In the genomic region with DNA sequence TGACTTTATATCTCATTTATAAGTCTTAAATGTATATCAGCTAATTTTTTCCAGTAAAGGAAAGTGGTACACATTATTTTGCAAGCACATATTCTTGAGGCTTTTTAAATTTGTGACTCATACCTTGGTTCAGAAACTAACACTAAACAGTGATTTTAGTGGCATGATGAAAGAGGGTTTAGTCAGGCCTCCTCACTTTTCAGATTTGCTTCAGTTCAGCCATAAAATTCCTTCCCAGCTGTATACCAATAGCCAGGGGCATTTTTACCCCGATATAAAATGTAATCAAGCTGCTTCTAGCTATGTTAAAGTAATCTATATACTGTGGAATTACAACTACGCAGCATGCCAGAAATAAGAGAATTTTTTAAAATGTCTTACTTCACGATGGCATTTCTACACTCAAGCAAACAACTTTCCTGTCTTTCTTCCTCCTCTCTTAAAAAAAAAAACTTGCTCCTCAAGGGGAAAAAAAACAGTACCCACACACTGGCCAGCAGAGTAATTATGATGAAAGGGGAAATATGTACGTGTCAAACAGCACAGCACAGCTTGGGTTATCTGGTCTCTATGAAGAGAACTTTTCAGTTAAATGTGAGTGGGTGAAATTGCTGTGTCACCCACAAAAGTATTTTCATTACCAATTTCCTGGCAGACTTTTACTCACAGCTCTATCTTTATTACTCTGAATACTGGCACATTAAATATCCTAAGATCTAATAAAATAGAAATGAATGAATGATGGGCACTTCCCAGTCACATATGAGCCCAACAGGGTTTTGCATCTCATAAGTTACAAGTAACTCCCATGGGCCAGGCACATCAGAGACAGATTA, we compare ENCODE assay signal across 1 cellular context.
TF ChIP-seq lines count a peak whose summit lies in the region.

No MANE protein-coding gene starts in this region.

TF ChIP-seq in GM12878, 131 proteins besides CTCF, POLR2A, EP300 and RAD21 (continued from another document):
- no peak for TF ChIP-seq ZZZ3 (IDR thresholded peaks at IDR 0.05; ENCODE audit: control insufficient read depth, insufficient read length, low read depth)
- no peak for TF ChIP-seq SREBF2 (IDR thresholded peaks at IDR 0.05; ENCODE audit: low read length)
- no peak for TF ChIP-seq HDAC6 (IDR thresholded peaks at IDR 0.05; ENCODE audit: unreplicated experiment)
- TF ChIP-seq, protein P1, sequence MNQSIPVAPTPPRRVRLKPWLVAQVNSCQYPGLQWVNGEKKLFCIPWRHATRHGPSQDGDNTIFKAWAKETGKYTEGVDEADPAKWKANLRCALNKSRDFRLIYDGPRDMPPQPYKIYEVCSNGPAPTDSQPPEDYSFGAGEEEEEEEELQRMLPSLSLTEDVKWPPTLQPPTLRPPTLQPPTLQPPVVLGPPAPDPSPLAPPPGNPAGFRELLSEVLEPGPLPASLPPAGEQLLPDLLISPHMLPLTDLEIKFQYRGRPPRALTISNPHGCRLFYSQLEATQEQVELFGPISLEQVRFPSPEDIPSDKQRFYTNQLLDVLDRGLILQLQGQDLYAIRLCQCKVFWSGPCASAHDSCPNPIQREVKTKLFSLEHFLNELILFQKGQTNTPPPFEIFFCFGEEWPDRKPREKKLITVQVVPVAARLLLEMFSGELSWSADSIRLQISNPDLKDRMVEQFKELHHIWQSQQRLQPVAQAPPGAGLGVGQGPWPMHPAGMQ (IDR thresholded peaks at IDR 0.05; ENCODE audit: borderline replicate concordance) = no peak
- peak; percentile 24 for TF ChIP-seq KLF5 (IDR thresholded peaks at IDR 0.05; ENCODE audit: partially characterized antibody)
- TF ChIP-seq CEBPB (IDR thresholded peaks at IDR 0.05; ENCODE audit: borderline replicate concordance in 1 of 2, low read depth in 2 of 2, low read length in 2 of 2) = no peak
- no peak for TF ChIP-seq SIX5 (IDR thresholded peaks at IDR 0.05; ENCODE audit: low read depth, low read length, severe bottlenecking)
- no peak for TF ChIP-seq SIN3A (IDR thresholded peaks at IDR 0.05; ENCODE audit: low read depth, low read length)
- TF ChIP-seq EZH2 (IDR thresholded peaks at IDR 0.05; ENCODE audit: borderline replicate concordance, control insufficient read depth, low read depth, low read length) = no peak
- no peak for TF ChIP-seq CREB1 (IDR thresholded peaks at IDR 0.05; ENCODE audit: low read depth)
- no peak for TF ChIP-seq GATAD2B (conservative IDR thresholded peaks at IDR 0.05; ENCODE audit: low read depth)
- peak; percentile 89 for TF ChIP-seq ZNF24 (IDR thresholded peaks at IDR 0.05)
- TF ChIP-seq, protein P2, sequence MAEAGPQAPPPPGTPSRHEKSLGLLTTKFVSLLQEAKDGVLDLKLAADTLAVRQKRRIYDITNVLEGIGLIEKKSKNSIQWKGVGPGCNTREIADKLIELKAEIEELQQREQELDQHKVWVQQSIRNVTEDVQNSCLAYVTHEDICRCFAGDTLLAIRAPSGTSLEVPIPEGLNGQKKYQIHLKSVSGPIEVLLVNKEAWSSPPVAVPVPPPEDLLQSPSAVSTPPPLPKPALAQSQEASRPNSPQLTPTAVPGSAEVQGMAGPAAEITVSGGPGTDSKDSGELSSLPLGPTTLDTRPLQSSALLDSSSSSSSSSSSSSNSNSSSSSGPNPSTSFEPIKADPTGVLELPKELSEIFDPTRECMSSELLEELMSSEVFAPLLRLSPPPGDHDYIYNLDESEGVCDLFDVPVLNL (IDR thresholded peaks at IDR 0.05; ENCODE audit: low read depth, low read length) = no peak
- TF ChIP-seq FOXM1 (IDR thresholded peaks at IDR 0.05; ENCODE audit: low read depth, low read length) = no peak
- TF ChIP-seq PBX3 (IDR thresholded peaks at IDR 0.05; ENCODE audit: insufficient replicate concordance, low read depth, low read length) = no peak
- no peak for TF ChIP-seq BHLHE40 (IDR thresholded peaks at IDR 0.05; ENCODE audit: borderline replicate concordance in 1 of 2, low read depth in 2 of 2, low read length in 1 of 2)
- peak; percentile 80 for TF ChIP-seq RELB (IDR thresholded peaks at IDR 0.05; ENCODE audit: low read depth)
- TF ChIP-seq IKZF1 (conservative IDR thresholded peaks at IDR 0.05) = peak; percentile 61; the same call in 1 of the 2 replicates
- no peak for TF ChIP-seq YBX1 (IDR thresholded peaks at IDR 0.05)
- TF ChIP-seq, protein P3, sequence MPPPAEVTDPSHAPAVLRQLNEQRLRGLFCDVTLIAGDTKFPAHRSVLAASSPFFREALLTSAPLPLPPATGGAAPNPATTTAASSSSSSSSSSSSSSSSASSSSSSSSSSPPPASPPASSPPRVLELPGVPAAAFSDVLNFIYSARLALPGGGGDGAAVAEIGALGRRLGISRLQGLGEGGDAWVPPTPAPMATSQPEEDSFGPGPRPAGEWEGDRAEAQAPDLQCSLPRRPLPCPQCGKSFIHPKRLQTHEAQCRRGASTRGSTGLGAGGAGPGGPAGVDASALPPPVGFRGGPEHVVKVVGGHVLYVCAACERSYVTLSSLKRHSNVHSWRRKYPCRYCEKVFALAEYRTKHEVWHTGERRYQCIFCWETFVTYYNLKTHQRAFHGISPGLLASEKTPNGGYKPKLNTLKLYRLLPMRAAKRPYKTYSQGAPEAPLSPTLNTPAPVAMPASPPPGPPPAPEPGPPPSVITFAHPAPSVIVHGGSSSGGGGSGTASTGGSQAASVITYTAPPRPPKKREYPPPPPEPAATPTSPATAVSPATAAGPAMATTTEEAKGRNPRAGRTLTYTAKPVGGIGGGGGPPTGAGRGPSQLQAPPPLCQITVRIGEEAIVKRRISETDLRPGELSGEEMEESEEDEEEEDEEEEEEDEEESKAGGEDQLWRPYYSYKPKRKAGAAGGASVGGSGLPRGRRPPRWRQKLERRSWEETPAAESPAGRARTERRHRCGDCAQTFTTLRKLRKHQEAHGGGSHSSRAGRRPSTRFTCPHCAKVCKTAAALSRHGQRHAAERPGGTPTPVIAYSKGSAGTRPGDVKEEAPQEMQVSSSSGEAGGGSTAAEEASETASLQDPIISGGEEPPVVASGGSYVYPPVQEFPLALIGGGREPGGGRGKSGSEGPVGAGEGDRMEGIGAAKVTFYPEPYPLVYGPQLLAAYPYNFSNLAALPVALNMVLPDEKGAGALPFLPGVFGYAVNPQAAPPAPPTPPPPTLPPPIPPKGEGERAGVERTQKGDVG (CRISPR knock-in tag; IDR thresholded peaks at IDR 0.05) = no peak
- no peak for TF ChIP-seq CHD1 (IDR thresholded peaks at IDR 0.05; ENCODE audit: low read depth, low read length)
- no peak for TF ChIP-seq CHD4 (IDR thresholded peaks at IDR 0.05)
- TF ChIP-seq ZSCAN29 (IDR thresholded peaks at IDR 0.05) = no peak
- TF ChIP-seq PAX5 (IDR thresholded peaks at IDR 0.05; ENCODE audit: borderline replicate concordance, low read depth, low read length) = no peak
- no peak for TF ChIP-seq SREBF1 (IDR thresholded peaks at IDR 0.05; ENCODE audit: low read length)
- TF ChIP-seq SMAD1 (IDR thresholded peaks at IDR 0.05; ENCODE audit: low read depth, partially characterized antibody) = peak; percentile 39
- TF ChIP-seq RFX5 (IDR thresholded peaks at IDR 0.05; ENCODE audit: low read depth, low read length) = no peak
- no peak for TF ChIP-seq POLR2AphosphoS2 (IDR thresholded peaks at IDR 0.05; ENCODE audit: low read depth, low read length)
- peak; percentile 61; the same call in 1 of the 2 replicates for TF ChIP-seq MLLT1 (IDR thresholded peaks at IDR 0.05)
- no peak for TF ChIP-seq TCF3 (IDR thresholded peaks at IDR 0.05; ENCODE audit: borderline replicate concordance, insufficient read depth, low read depth, low read length)
